Comparison of ENCODE assay signal across 1 cellular context in genomic region chr7:143504937-143505297, GRCh38.
TF ChIP-seq lines count a peak whose summit lies in the region.

No MANE protein-coding gene starts in this region.

TF ChIP-seq in SK-N-SH, 30 proteins besides CTCF, POLR2A, EP300 and RAD21 (continued from another document):
- TF ChIP-seq MXI1 (IDR thresholded peaks at IDR 0.05; ENCODE audit: low read depth, low read length) (no peak), IRF3 (IDR thresholded peaks at IDR 0.05; ENCODE audit: low read depth, low read length) (no peak), RFX5 (IDR thresholded peaks at IDR 0.05; ENCODE audit: low read length) (no peak)
